In genomic region chr13:33150662-33151061, GRCh38 we compare ENCODE assay signal across 1 cellular context.
A peak's percentile ranks its signal among the peaks of the same experiment; 100 is the strongest.
TF ChIP-seq lines count a peak whose summit lies in the region.

No MANE protein-coding gene starts in this region.

TF ChIP-seq in GM12878, 131 proteins besides CTCF, POLR2A, EP300 and RAD21 (continued from another document):
- TF ChIP-seq REST (IDR thresholded peaks at IDR 0.05; ENCODE audit: low read depth, low read length) (no peak), PML (IDR thresholded peaks at IDR 0.05; ENCODE audit: low read length) (no peak), RFX5 (IDR thresholded peaks at IDR 0.05; ENCODE audit: low read depth, low read length) (no peak), SMAD1 (IDR thresholded peaks at IDR 0.05; ENCODE audit: low read depth, partially characterized antibody) (peak; percentile 86), PAX5 (IDR thresholded peaks at IDR 0.05; ENCODE audit: borderline replicate concordance, low read depth, low read length) (no peak), MXI1 (IDR thresholded peaks at IDR 0.05; ENCODE audit: low read depth, low read length) (peak; percentile 18; the same call in 1 of the 2 replicates), RELB (IDR thresholded peaks at IDR 0.05; ENCODE audit: low read depth) (peak; percentile 73), TBL1XR1 (IDR thresholded peaks at IDR 0.05; ENCODE audit: low read depth, low read length) (0 out of 2 replicates have a peak, but pooled peaks have one; percentile 26), BHLHE40 (IDR thresholded peaks at IDR 0.05; ENCODE audit: borderline replicate concordance in 1 of 2, low read depth in 2 of 2, low read length in 1 of 2) (0 out of 4 replicates have a peak, but pooled peaks of 1 of the 2 experiments have one; percentile 12), HSF1 (IDR thresholded peaks at IDR 0.05; ENCODE audit: low read depth, low read length) (no peak), CBX5 (IDR thresholded peaks at IDR 0.05; ENCODE audit: low read depth) (no peak), IKZF1 (conservative IDR thresholded peaks at IDR 0.05) (peak; percentile 71), ZBED1 (IDR thresholded peaks at IDR 0.05; ENCODE audit: borderline replicate concordance) (peak; percentile 46; the same call in 1 of the 2 replicates), CHD4 (IDR thresholded peaks at IDR 0.05) (no peak), JUNB (IDR thresholded peaks at IDR 0.05) (peak; percentile 68), EED (IDR thresholded peaks at IDR 0.05; ENCODE audit: low read depth) (peak; percentile 62; the same call in 1 of the 2 replicates), MTA2 (IDR thresholded peaks at IDR 0.05; ENCODE audit: low read depth) (peak; percentile 75; the same call in 1 of the 2 replicates), FOXM1 (IDR thresholded peaks at IDR 0.05; ENCODE audit: low read depth, low read length) (0 out of 2 replicates have a peak, but pooled peaks have one; percentile 50), STAT3 (IDR thresholded peaks at IDR 0.05; ENCODE audit: low read depth, low read length) (0 out of 2 replicates have a peak, but pooled peaks have one; percentile 37), MEF2B (IDR thresholded peaks at IDR 0.05; ENCODE audit: partially characterized antibody, poor library complexity, severe bottlenecking) (peak; percentile 95), RUNX3 (IDR thresholded peaks at IDR 0.05; ENCODE audit: low read length) (peak; percentile 59), TCF7 (IDR thresholded peaks at IDR 0.05; ENCODE audit: borderline replicate concordance) (peak; percentile 27; the same call in 1 of the 2 replicates), ZNF217 (IDR thresholded peaks at IDR 0.05) (0 out of 2 replicates have a peak, but pooled peaks have one; percentile 12), SRF (IDR thresholded peaks at IDR 0.05; ENCODE audit: low read depth in 2 of 2, low read length in 2 of 2) (no peak), POLR2AphosphoS5 (IDR thresholded peaks at IDR 0.05; ENCODE audit: low read length) (no peak), GATAD2B (conservative IDR thresholded peaks at IDR 0.05; ENCODE audit: low read depth) (peak; percentile 67; the same call in 1 of the 2 replicates), IKZF2 (IDR thresholded peaks at IDR 0.05) (peak; percentile 85 to 86), SMC3 (IDR thresholded peaks at IDR 0.05; ENCODE audit: borderline replicate concordance, low read length) (peak; percentile 15; the same call in 1 of the 2 replicates), NFIC (IDR thresholded peaks at IDR 0.05; ENCODE audit: low read depth, low read length) (peak; percentile 56; the same call in 1 of the 2 replicates), TCF3 (IDR thresholded peaks at IDR 0.05; ENCODE audit: borderline replicate concordance, insufficient read depth, low read depth, low read length) (no peak)
- TF ChIP-seq, protein P1, sequence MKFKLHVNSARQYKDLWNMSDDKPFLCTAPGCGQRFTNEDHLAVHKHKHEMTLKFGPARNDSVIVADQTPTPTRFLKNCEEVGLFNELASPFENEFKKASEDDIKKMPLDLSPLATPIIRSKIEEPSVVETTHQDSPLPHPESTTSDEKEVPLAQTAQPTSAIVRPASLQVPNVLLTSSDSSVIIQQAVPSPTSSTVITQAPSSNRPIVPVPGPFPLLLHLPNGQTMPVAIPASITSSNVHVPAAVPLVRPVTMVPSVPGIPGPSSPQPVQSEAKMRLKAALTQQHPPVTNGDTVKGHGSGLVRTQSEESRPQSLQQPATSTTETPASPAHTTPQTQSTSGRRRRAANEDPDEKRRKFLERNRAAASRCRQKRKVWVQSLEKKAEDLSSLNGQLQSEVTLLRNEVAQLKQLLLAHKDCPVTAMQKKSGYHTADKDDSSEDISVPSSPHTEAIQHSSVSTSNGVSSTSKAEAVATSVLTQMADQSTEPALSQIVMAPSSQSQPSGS (IDR thresholded peaks at IDR 0.05; ENCODE audit: low read length), result peak; percentile 90
- TF ChIP-seq, protein P2, sequence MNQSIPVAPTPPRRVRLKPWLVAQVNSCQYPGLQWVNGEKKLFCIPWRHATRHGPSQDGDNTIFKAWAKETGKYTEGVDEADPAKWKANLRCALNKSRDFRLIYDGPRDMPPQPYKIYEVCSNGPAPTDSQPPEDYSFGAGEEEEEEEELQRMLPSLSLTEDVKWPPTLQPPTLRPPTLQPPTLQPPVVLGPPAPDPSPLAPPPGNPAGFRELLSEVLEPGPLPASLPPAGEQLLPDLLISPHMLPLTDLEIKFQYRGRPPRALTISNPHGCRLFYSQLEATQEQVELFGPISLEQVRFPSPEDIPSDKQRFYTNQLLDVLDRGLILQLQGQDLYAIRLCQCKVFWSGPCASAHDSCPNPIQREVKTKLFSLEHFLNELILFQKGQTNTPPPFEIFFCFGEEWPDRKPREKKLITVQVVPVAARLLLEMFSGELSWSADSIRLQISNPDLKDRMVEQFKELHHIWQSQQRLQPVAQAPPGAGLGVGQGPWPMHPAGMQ (IDR thresholded peaks at IDR 0.05; ENCODE audit: borderline replicate concordance), result no peak
TF ChIP-seq in GM12878: peak in this region for 27.
